9 cellular contexts compared by ENCODE assay signal in genomic region chr18:63253428-63254372, GRCh38.
DNase-seq lines count a peak whose midpoint lies in the region; ATAC-seq, FAIRE-seq and TF ChIP-seq lines count a peak whose summit lies in the region.
"Had no signal": no experiment of that assay in that cellular context is flagged by ENCODE, and none has a peak within 500 bp of the region (broad histone marks: within the 10 kb centered on the region; RNA-seq: fewer than 3 reads in every experiment).

No MANE protein-coding gene starts in this region.

- no peak overlapping the region for H3K4me3 ChIP-seq in keratinocyte (ENCODE audit: control insufficient read depth in 2 of 3, extremely low read depth in 1 of 3, insufficient read depth in 2 of 3, low read depth in 1 of 3, low read length in 3 of 3)

- H2AFZ ChIP-seq in keratinocyte (ENCODE audit: control insufficient read depth, low read length): peak overlapping the region; percentile 14

- no peaks in the 10 kb centered on the region for H3K79me2 ChIP-seq in keratinocyte (ENCODE audit: control insufficient read depth, insufficient read depth, low read length)

- DNase-seq in activated naive CD4-positive, alpha-beta T cell treated with anti-CD3 and anti-CD28 coated beads for 36 hours: no peak
- no peak for DNase-seq in activated naive CD4-positive, alpha-beta T cell (lab: John Stamatoyannopoulos, UW)
- no peak for DNase-seq in activated naive CD8-positive, alpha-beta T cell treated with anti-CD3 and anti-CD28 coated beads for 36 hours
- DNase-seq in keratinocyte (ENCODE audit: low read depth, low spot score) (peak; percentile 7), urothelium cell line (ENCODE audit: low spot score) (peak; percentile 19), NCI-H82 treated with DMSO at 0.1 percent for 48 hours (lab: John Stamatoyannopoulos, UW; ENCODE audit: unreplicated experiment) (no peak)
- DNase-seq: activated CD4-positive, CD25-positive, alpha-beta regulatory T cell treated with anti-CD3 and anti-CD28 coated beads, Interleukin-2, amount 50 U/mL, for 72 hours had no signal

- peaks cover 7% of the 10 kb centered on the region for H3K9me3 Mint-ChIP-seq in activated naive CD4-positive, alpha-beta T cell treated with anti-CD3 and anti-CD28 coated beads for 36 hours
- H3K9me3 Mint-ChIP-seq in activated naive CD8-positive, alpha-beta T cell treated with anti-CD3 and anti-CD28 coated beads for 36 hours: peaks cover 17% of the 10 kb centered on the region

- H3K36me3 ChIP-seq in keratinocyte (ENCODE audit: control insufficient read depth in 2 of 2, extremely low read depth in 1 of 2, insufficient read depth in 2 of 2, low read length in 2 of 2): no peaks in the 10 kb centered on the region

- no peaks in the 10 kb centered on the region for H4K20me1 ChIP-seq in keratinocyte (ENCODE audit: control insufficient read depth, extremely low read depth, insufficient read depth, low read length)

- intact Hi-C loops in activated naive CD4-positive, alpha-beta T cell treated with anti-CD3 and anti-CD28 coated beads for 36 hours (cut with micrococcal nuclease): loop anchor here (2.0 kb wide), 2 partner anchors 21 to 47 kb away; no protein-coding TSS in a partner anchor

- dilution Hi-C loops in keratinocyte (cut with MboI; ENCODE audit: extremely low pct_ligation_motif_present, low sequenced_read_pairs): no loop called here

- peaks cover 71% of the 10 kb centered on the region for H3K4me1 Mint-ChIP-seq in activated naive CD4-positive, alpha-beta T cell treated with anti-CD3 and anti-CD28 coated beads for 36 hours (ENCODE audit: low read depth)
- peaks cover 61% of the 10 kb centered on the region for H3K4me1 Mint-ChIP-seq in activated naive CD8-positive, alpha-beta T cell treated with anti-CD3 and anti-CD28 coated beads for 36 hours

- H3K27ac Mint-ChIP-seq in activated naive CD4-positive, alpha-beta T cell treated with anti-CD3 and anti-CD28 coated beads for 36 hours: peak overlapping the region; percentile 53
- peak overlapping the region; percentile 34 for H3K27ac Mint-ChIP-seq in activated naive CD8-positive, alpha-beta T cell treated with anti-CD3 and anti-CD28 coated beads for 36 hours

- TF ChIP-seq CTCF in keratinocyte (optimal IDR thresholded peaks at IDR 0.05 in 1 of 3, IDR thresholded peaks at IDR 0.05 in 1 of 3, conservative IDR thresholded peaks at IDR 0.05 in 1 of 3; ENCODE audit: extremely low read depth in 1 of 3, insufficient read depth in 2 of 3, low read length in 3 of 3): no peak

- H3K9me1 ChIP-seq in keratinocyte (ENCODE audit: control insufficient read depth, extremely low read depth, insufficient read depth, low read length): no peaks in the 10 kb centered on the region

- peak overlapping the region; percentile 25 for H3K4me2 ChIP-seq in keratinocyte (ENCODE audit: control insufficient read depth, extremely low read depth, insufficient read depth, low read depth, low read length)

- H3K27me3 ChIP-seq in keratinocyte (ENCODE audit: control insufficient read depth, extremely low read depth, insufficient read depth, low read length): peaks cover 3% of the 10 kb centered on the region

- H3K4me3 Mint-ChIP-seq in activated naive CD4-positive, alpha-beta T cell treated with anti-CD3 and anti-CD28 coated beads for 36 hours: no peak overlapping the region
- H3K4me3 Mint-ChIP-seq in activated naive CD8-positive, alpha-beta T cell treated with anti-CD3 and anti-CD28 coated beads for 36 hours: peak overlapping the region; percentile 19

- FAIRE-seq in keratinocyte (lab: Jason Lieb, UNC) (no peak), urothelium cell line (lab: Jason Lieb, UNC) (no peak)

- ATAC-seq in GM18517 (IDR thresholded peaks at IDR 0.05; ENCODE audit: unreplicated experiment) (no peak), GM21390 (IDR thresholded peaks at IDR 0.05; ENCODE audit: unreplicated experiment) (no peak)

- H3K9ac ChIP-seq in keratinocyte (ENCODE audit: control insufficient read depth, extremely low read depth, insufficient read depth, low read length): no peak overlapping the region

- H3K9me3 ChIP-seq in keratinocyte (ENCODE audit: control insufficient read depth, low read depth, low read length): no peaks in the 10 kb centered on the region

- H3K27me3 Mint-ChIP-seq in activated naive CD4-positive, alpha-beta T cell treated with anti-CD3 and anti-CD28 coated beads for 36 hours (ENCODE audit: low read depth): no peaks in the 10 kb centered on the region
- no peaks in the 10 kb centered on the region for H3K27me3 Mint-ChIP-seq in activated naive CD8-positive, alpha-beta T cell treated with anti-CD3 and anti-CD28 coated beads for 36 hours

- peaks cover 52% of the 10 kb centered on the region for H3K36me3 Mint-ChIP-seq in activated naive CD4-positive, alpha-beta T cell treated with anti-CD3 and anti-CD28 coated beads for 36 hours (ENCODE audit: low read depth)
- H3K36me3 Mint-ChIP-seq in activated naive CD8-positive, alpha-beta T cell treated with anti-CD3 and anti-CD28 coated beads for 36 hours: peaks cover 74% of the 10 kb centered on the region

- CTCF ChIA-PET in activated naive CD4-positive, alpha-beta T cell treated with anti-CD3 and anti-CD28 coated beads for 36 hours (lab: Charles Lee): no interaction called here

- no peak overlapping the region for H3K27ac ChIP-seq in keratinocyte (ENCODE audit: control insufficient read depth, insufficient read depth, low read length)

- no peaks in the 10 kb centered on the region for H3K4me1 ChIP-seq in keratinocyte (ENCODE audit: control insufficient read depth, extremely low read depth, insufficient read depth, low read length)

Comparison
In these comparisons a context has a peak if more than half of its experiments do, and no peak if none do; other contexts are left out.
1. DNase-seq: peak in keratinocyte (single experiment) and urothelium cell line (single experiment); none in activated naive CD4-positive, alpha-beta T cell treated with anti-CD3 and anti-CD28 coated beads for 36 hours (single experiment), activated naive CD4-positive, alpha-beta T cell (0 of 4), activated naive CD8-positive, alpha-beta T cell treated with anti-CD3 and anti-CD28 coated beads for 36 hours (single experiment) and NCI-H82 treated with DMSO at 0.1 percent for 48 hours (single experiment).